Comparison of ENCODE assay signal across 8 cellular contexts in the genomic region with DNA sequence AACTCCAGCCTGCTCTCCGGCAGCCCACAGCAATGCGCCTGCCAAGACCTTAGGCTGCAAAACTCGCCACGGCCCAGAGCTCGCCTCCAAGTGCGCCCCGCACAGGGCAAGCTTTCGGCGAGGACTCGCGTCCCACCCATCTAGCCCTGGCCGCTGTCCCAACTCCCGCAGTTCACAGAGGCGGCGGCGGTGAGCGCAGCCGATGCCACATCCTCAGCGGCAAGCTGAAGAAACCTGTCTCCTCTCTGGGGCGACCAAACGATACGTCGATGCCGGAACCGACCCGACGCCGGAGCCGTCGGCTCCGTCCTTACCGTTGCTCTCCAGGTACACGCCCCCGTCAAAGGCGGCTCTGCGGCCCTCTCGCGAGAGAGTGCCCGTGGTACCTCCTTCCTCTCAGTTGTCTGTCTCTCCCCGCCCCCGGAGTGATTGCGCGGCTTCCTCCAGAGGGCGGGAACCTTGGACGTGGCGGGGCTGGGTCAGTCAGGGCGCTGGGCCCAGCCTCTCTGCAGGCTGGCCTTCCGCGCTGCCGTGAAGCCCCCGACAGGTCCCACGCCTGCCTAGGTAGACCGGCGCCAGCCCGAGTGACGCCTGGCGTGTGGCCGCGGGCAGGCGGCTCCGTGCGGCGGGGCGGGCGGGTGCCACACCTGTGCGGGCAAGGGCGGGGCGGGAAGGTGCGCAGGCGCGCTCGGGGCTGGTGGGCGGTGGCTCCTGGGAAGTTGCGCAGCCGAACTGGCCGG. TPM values are rescaled to one million over a fixed set of nuclear protein-coding genes. Genes with fewer than 3 reads are reported as not detected.
DNase-seq lines count a peak whose midpoint lies in the region; ATAC-seq lines count a peak whose summit lies in the region.

No MANE protein-coding gene starts in this region.

- peak; percentile 79 for ATAC-seq in GM19372 (IDR thresholded peaks at IDR 0.05; ENCODE audit: low read depth, unreplicated experiment)
- ATAC-seq in HG03521 (IDR thresholded peaks at IDR 0.05; ENCODE audit: unreplicated experiment), result peak; percentile 88
- ATAC-seq in left lobe of liver, result peak; percentile 84

- DNase-seq in CD1c-positive myeloid dendritic cell (ENCODE audit: extremely low spot score), result peak; percentile 98
- DNase-seq in NCI-H526 treated with DMSO at 0.1 percent for 48 hours (lab: John Stamatoyannopoulos, UW), result peak; percentile 95
- peak; percentile 96 for DNase-seq in activated CD4-positive, alpha-beta T cell treated with anti-CD3 and anti-CD28 coated beads, Interleukin-2, amount 50 U/mL, for 1 hour
- DNase-seq in dedifferentiated amniotic fluid mesenchymal stem cell (ENCODE audit: extremely low spot score), result peak; percentile 94
- peak; percentile 98 for DNase-seq in left lobe of liver (ENCODE audit: low spot score)
- peak; percentile 96 for DNase-seq in stimulated activated CD4-positive, alpha-beta T cell treated with anti-CD3 and anti-CD28 coated beads, Interleukin-2, amount 100 ng/mL, for 24 hours

RNA-seq across cellular contexts. Expression of a gene that starts 0.4 kb away (rescaled TPM):
- total RNA-seq in left lobe of liver, result 12.4 TPM

Comparison
In these comparisons a context has a peak if more than half of its experiments do, and no peak if none do; other contexts are left out.
1. Peak in every context shown above with its lines: DNase-seq and ATAC-seq.